In the genomic region with DNA sequence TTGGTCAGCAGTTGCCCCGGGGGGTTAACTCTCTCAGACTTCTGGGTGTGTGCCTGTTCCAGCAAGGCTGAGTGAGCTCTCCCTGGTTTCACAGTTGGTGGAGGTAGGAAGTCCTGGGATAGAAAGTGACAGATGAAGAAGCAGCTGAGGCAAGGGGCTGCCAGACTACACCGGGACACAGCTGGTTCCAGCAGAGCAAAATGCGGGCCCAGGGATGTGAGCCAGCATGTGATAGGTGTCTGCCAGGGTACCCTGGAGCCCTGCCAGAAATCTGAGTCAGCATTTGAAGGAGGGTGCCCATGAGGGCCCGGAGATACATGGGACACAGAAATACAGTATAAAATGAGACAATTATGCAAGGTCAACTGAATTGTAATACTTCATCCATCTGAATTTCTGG, we compare ENCODE assay signal across 25 cellular contexts.
DNase-seq lines count a peak whose midpoint lies in the region; ATAC-seq and TF ChIP-seq lines count a peak whose summit lies in the region.
"Had no signal": no experiment of that assay in that cellular context is flagged by ENCODE, and none has a peak within 500 bp of the region (broad histone marks: within the 10 kb centered on the region; RNA-seq: fewer than 3 reads in every experiment).

No MANE protein-coding gene starts in this region.

- no peaks in the 10 kb centered on the region for H3K9me3 ChIP-seq in body of pancreas
- no peaks in the 10 kb centered on the region for H3K9me3 ChIP-seq in testis
- no peaks in the 10 kb centered on the region for H3K9me3 ChIP-seq in lower lobe of right lung
- H3K9me3 ChIP-seq: upper lobe of left lung had no signal

- H3K27me3 Mint-ChIP-seq in natural killer cell treated with Interleukin-12 subunit alpha and Interleukin-12 subunit beta and Interleukin-15 and Interleukin-18, amount 100 ng/mL, for 72 hours: peaks cover 20 to 23% of the 10 kb centered on the region in 2 donors
- H3K27me3 Mint-ChIP-seq: activated CD8-positive, alpha-beta T cell treated with anti-CD3 and anti-CD28 coated beads for 36 hours had no signal

- H3K27me3 ChIP-seq in body of pancreas (peaks cover 0 to 5% of the 10 kb centered on the region in 2 donors), testis (no peaks in the 10 kb centered on the region), lower lobe of right lung (ENCODE audit: low read depth) (no peaks in the 10 kb centered on the region)
- H3K27me3 ChIP-seq: upper lobe of left lung had no signal

- intact Hi-C loops in body of pancreas (cut with DNase I): no loop called here
- intact Hi-C loops in left ventricle myocardium superior (cut with micrococcal nuclease): no loop called here
- intact Hi-C loops in testis (cut with DNase I; ENCODE audit: low total_unique reads): no loop called here
- intact Hi-C loops in lower lobe of right lung (cut with DNase I): no loop called here

- TF ChIP-seq POLR2A in body of pancreas (IDR thresholded peaks at IDR 0.05) (no peak), testis (IDR thresholded peaks at IDR 0.05) (no peak)

- no peak overlapping the region for H3K4me3 ChIP-seq in body of pancreas
- no peak overlapping the region for H3K4me3 ChIP-seq in retinal pigment epithelial cell (ENCODE audit: low read length)
- no peak overlapping the region for H3K4me3 ChIP-seq in testis
- no peak overlapping the region for H3K4me3 ChIP-seq in lower lobe of right lung
- H3K4me3 ChIP-seq: lung, skin epidermis, upper lobe of left lung had no signal

- DNase-seq in LHCN-M2 (ENCODE audit: low read depth): peak; percentile 64
- DNase-seq in body of pancreas: peak; percentile 57 to 72 (median 62)
- DNase-seq in left ventricle myocardium superior: peak; percentile 54
- peak; percentile 10 for DNase-seq in retinal pigment epithelial cell (ENCODE audit: low read depth)
- DNase-seq in testis: no peak
- DNase-seq in lower lobe of right lung: no peak
- DNase-seq in natural killer cell treated with Interleukin-12 subunit alpha and Interleukin-12 subunit beta and Interleukin-15 and Interleukin-18, amount 100 ng/mL, for 72 hours (ENCODE audit: low spot score): no peak
- DNase-seq: activated B cell treated with CpG ODN at 0.5 μM for 24 hours; activated CD8-positive, alpha-beta T cell treated with anti-CD3 and anti-CD28 coated beads for 36 hours; activated naive CD4-positive, alpha-beta T cell treated with anti-CD3 and anti-CD28 coated beads, Interleukin-2, amount 10 ng/mL, durations not matched to agents 7 days and 5 days; activated T-cell treated with anti-CD3 and anti-CD28 coated beads, Interleukin-2, amount 50 U/mL, for 48 hours; aorta; DND-41; endodermal cell; NCI-H1105; NCI-H2081; NCI-H446; NK-92 treated with Interleukin-12 subunit alpha and Interleukin-12 subunit beta, amount 100 ng/mL, for 24 hours; nucleus accumbens; stimulated activated naive CD8-positive, alpha-beta T cell treated with anti-CD3 and anti-CD28 coated beads, Interleukin-15, amount 100 ng/mL, for 72 hours; T-helper 9 cell; upper lobe of left lung had no signal

- 9 to 30% methylated on average over 4 of the region's 4 CpGs for WGBS in body of pancreas, 2 donors
- WGBS in testis, 2 donors: 59 to 74% methylated on average over 4 of the region's 4 CpGs

- no peak overlapping the region for H3K27ac ChIP-seq in body of pancreas
- no peak overlapping the region for H3K27ac ChIP-seq in testis
- H3K27ac ChIP-seq in lower lobe of right lung: no peak overlapping the region
- H3K27ac ChIP-seq: skin epidermis, upper lobe of left lung had no signal

- TF ChIP-seq CTCF in body of pancreas (IDR thresholded peaks at IDR 0.05) (no peak), retinal pigment epithelial cell (conservative IDR thresholded peaks at IDR 0.05; ENCODE audit: low read depth, low read length) (no peak), testis (IDR thresholded peaks at IDR 0.05) (no peak), lower lobe of right lung (IDR thresholded peaks at IDR 0.05) (no peak)

- peaks cover 6% of the 10 kb centered on the region for H3K4me1 ChIP-seq in body of pancreas
- no peaks in the 10 kb centered on the region for H3K4me1 ChIP-seq in testis
- H3K4me1 ChIP-seq in lower lobe of right lung: no peaks in the 10 kb centered on the region
- H3K4me1 ChIP-seq: upper lobe of left lung had no signal

- no peaks in the 10 kb centered on the region for H3K4me1 Mint-ChIP-seq in natural killer cell treated with Interleukin-12 subunit alpha and Interleukin-12 subunit beta and Interleukin-15 and Interleukin-18, amount 100 ng/mL, for 72 hours (ENCODE audit: low read depth in 2 of 2)
- H3K4me1 Mint-ChIP-seq: activated B cell treated with CpG ODN at 0.5 μM for 24 hours; activated naive CD4-positive, alpha-beta T cell treated with anti-CD3 and anti-CD28 coated beads, Interleukin-2, amount 10 ng/mL, durations not matched to agents 7 days and 5 days; stimulated activated naive CD8-positive, alpha-beta T cell treated with anti-CD3 and anti-CD28 coated beads, Interleukin-15, amount 100 ng/mL, for 72 hours had no signal

- no peaks in the 10 kb centered on the region for H3K9me3 Mint-ChIP-seq in natural killer cell treated with Interleukin-12 subunit alpha and Interleukin-12 subunit beta and Interleukin-15 and Interleukin-18, amount 100 ng/mL, for 72 hours
- H3K9me3 Mint-ChIP-seq: activated B cell treated with CpG ODN at 0.5 μM for 24 hours; activated naive CD4-positive, alpha-beta T cell treated with anti-CD3 and anti-CD28 coated beads, Interleukin-2, amount 10 ng/mL, durations not matched to agents 7 days and 5 days; endodermal cell; stimulated activated naive CD8-positive, alpha-beta T cell treated with anti-CD3 and anti-CD28 coated beads, Interleukin-15, amount 100 ng/mL, for 72 hours had no signal

- peak; percentile 55 for ATAC-seq in body of pancreas
- peak; percentile 73 for ATAC-seq in left ventricle myocardium superior
- ATAC-seq in lower lobe of right lung: no peak
- ATAC-seq in natural killer cell treated with Interleukin-12 subunit alpha and Interleukin-12 subunit beta and Interleukin-15 and Interleukin-18, amount 100 ng/mL, for 72 hours: no peak
- ATAC-seq in GM19395 (IDR thresholded peaks at IDR 0.05; ENCODE audit: unreplicated experiment): no peak
- ATAC-seq: activated CD8-positive, alpha-beta T cell treated with anti-CD3 and anti-CD28 coated beads for 36 hours had no signal

- no peak overlapping the region for H3K4me3 Mint-ChIP-seq in natural killer cell treated with Interleukin-12 subunit alpha and Interleukin-12 subunit beta and Interleukin-15 and Interleukin-18, amount 100 ng/mL, for 72 hours
- H3K4me3 Mint-ChIP-seq: activated B cell treated with CpG ODN at 0.5 μM for 24 hours; activated CD8-positive, alpha-beta T cell treated with anti-CD3 and anti-CD28 coated beads for 36 hours; activated naive CD4-positive, alpha-beta T cell treated with anti-CD3 and anti-CD28 coated beads, Interleukin-2, amount 10 ng/mL, durations not matched to agents 7 days and 5 days; endodermal cell; stimulated activated naive CD8-positive, alpha-beta T cell treated with anti-CD3 and anti-CD28 coated beads, Interleukin-15, amount 100 ng/mL, for 72 hours had no signal

- H3K36me3 Mint-ChIP-seq in natural killer cell treated with Interleukin-12 subunit alpha and Interleukin-12 subunit beta and Interleukin-15 and Interleukin-18, amount 100 ng/mL, for 72 hours: no peaks in the 10 kb centered on the region
- H3K36me3 Mint-ChIP-seq: activated naive CD4-positive, alpha-beta T cell treated with anti-CD3 and anti-CD28 coated beads, Interleukin-2, amount 10 ng/mL, durations not matched to agents 7 days and 5 days had no signal

- H3K36me3 ChIP-seq in body of pancreas (replicated peaks in 1 of 2; ENCODE audit: insufficient read depth in 1 of 2, low read depth in 2 of 2) (no peaks in the 10 kb centered on the region), testis (ENCODE audit: low read depth, missing control alignments) (no peaks in the 10 kb centered on the region), lower lobe of right lung (no peaks in the 10 kb centered on the region)
- H3K36me3 ChIP-seq: upper lobe of left lung had no signal

- H3K27ac Mint-ChIP-seq in natural killer cell treated with Interleukin-12 subunit alpha and Interleukin-12 subunit beta and Interleukin-15 and Interleukin-18, amount 100 ng/mL, for 72 hours: peak overlapping the region in 1 of 2 donors; percentile 8
- H3K27ac Mint-ChIP-seq: activated B cell treated with CpG ODN at 0.5 μM for 24 hours; activated CD8-positive, alpha-beta T cell treated with anti-CD3 and anti-CD28 coated beads for 36 hours; activated naive CD4-positive, alpha-beta T cell treated with anti-CD3 and anti-CD28 coated beads, Interleukin-2, amount 10 ng/mL, durations not matched to agents 7 days and 5 days; endodermal cell; stimulated activated naive CD8-positive, alpha-beta T cell treated with anti-CD3 and anti-CD28 coated beads, Interleukin-15, amount 100 ng/mL, for 72 hours had no signal

Comparison
In these comparisons a context has a peak if more than half of its experiments do, and no peak if none do; other contexts are left out.
1. DNase-seq: peak in LHCN-M2 (single experiment), body of pancreas (4 of 4), left ventricle myocardium superior (single experiment) and retinal pigment epithelial cell (single experiment); none in testis (single experiment), lower lobe of right lung (single experiment) and natural killer cell treated with Interleukin-12 subunit alpha and Interleukin-12 subunit beta and Interleukin-15 and Interleukin-18, amount 100 ng/mL, for 72 hours (single experiment).
2. ATAC-seq: peak in body of pancreas (single experiment) and left ventricle myocardium superior (single experiment); none in lower lobe of right lung (0 of 2), natural killer cell treated with Interleukin-12 subunit alpha and Interleukin-12 subunit beta and Interleukin-15 and Interleukin-18, amount 100 ng/mL, for 72 hours (0 of 2) and GM19395 (single experiment).